12 cellular contexts compared by ENCODE assay signal in the genomic region with DNA sequence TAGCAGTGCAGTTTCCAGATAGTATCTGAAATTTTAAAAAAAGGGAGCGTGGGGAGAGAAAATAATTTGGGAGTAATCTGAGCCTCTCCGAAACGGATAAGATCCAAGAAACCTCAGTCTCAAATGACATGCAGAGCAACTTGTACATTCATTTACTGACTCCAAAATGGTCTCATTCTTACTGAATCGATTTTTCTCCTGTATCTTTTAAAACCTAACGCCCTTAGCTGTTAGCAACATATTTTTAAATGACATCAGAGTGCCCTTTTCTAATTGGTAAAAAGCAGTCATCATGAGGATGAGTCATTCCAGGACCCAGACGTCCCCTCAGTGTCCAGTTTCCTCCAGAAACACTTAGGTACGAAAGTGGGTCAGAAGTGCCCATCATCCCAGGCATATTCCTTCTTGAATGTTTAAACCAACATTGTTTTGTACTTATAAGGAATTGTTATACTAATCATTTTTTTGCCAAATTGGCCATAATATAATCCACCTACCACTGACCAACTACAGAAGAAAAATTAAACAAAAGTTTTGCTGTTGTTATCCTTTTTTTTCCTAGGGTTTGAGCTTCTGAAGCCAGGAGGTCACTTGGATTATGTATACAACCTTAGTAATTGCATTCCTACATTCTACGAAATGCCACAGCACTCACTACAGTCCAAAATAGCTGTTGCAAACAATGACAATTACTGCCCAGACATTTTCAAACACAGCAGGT.
DNase-seq lines count a peak whose midpoint lies in the region; ATAC-seq and TF ChIP-seq lines count a peak whose summit lies in the region.
"Had no signal": no experiment of that assay in that cellular context is flagged by ENCODE, and none has a peak within 500 bp of the region (broad histone marks: within the 10 kb centered on the region; RNA-seq: fewer than 3 reads in every experiment).

No MANE protein-coding gene starts in this region.

- peak overlapping the region; percentile 85 for H3K27ac Mint-ChIP-seq in nephron progenitor cell

- DNase-seq in AG08395 (ENCODE audit: low spot score) (peak; percentile 55), IMR-90 (peak; percentile 93), dedifferentiated amniotic fluid mesenchymal stem cell (ENCODE audit: extremely low spot score) (peak; percentile 43), nephron progenitor cell (no peak), epidermal melanocyte (ENCODE audit: insufficient read length, low spot score) (no peak)
- no peak for DNase-seq in activated CD8-positive, alpha-beta memory T cell treated with anti-CD3 and anti-CD28 coated beads, Interleukin-2, amount 50 U/mL, for 48 hours
- no peak for DNase-seq in activated T-cell treated with anti-CD3 and anti-CD28 coated beads, Interleukin-2, amount 50 U/mL, for 48 hours
- no peak for DNase-seq in stimulated activated naive CD4-positive, alpha-beta T cell treated with Interleukin-2 at 50 U/mL for 16 hours (lab: John Stamatoyannopoulos, UW)
- DNase-seq: activated CD4-positive, alpha-beta T cell treated with anti-CD3 and anti-CD28 coated beads, Interleukin-2, amount 50 U/mL, for 48 hours; activated naive CD4-positive, alpha-beta T cell; T1000 had no signal

- TF ChIP-seq RAD21 in IMR-90 (IDR thresholded peaks at IDR 0.05; ENCODE audit: low read length) = peak; percentile 29; the same call in 1 of the 2 replicates

- 0% methylated on average over 3 of the region's 8 CpGs; no CpG with 5 or more reads in 1 of the 2 experiments for WGBS in IMR-90 (ENCODE audit: extremely low coverage in 2 of 2, insufficient read length in 1 of 2), 2 experiments

- CTCF ChIA-PET in IMR-90 (lab: Yijun Ruan, JAX) = interaction anchor here (0.6 to 1.1 kb wide), 4 partner anchors 10 to 356 kb away, joined by 3 to 5 read pairs (median 4); no protein-coding TSS in a partner anchor

- H3K36me3 ChIP-seq in IMR-90 (ENCODE audit: control insufficient read depth, insufficient read depth, low read length) = no peaks in the 10 kb centered on the region
- H3K36me3 ChIP-seq: BLaER1 treated with 17β-estradiol and CSF1 and Interleukin-3, amounts not matched to agents 10 nM and 100 nM had no signal

- H3K27ac ChIP-seq in IMR-90 (ENCODE audit: insufficient read depth, low read length) = peak overlapping the region; percentile 90
- H3K27ac ChIP-seq: BLaER1 treated with 17β-estradiol and CSF1 and Interleukin-3, amounts not matched to agents 10 nM and 100 nM had no signal

- H3K56ac ChIP-seq in IMR-90 (ENCODE audit: extremely low read depth, insufficient read depth, low read length) = peak overlapping the region; percentile 98

- H3K18ac ChIP-seq in IMR-90 (ENCODE audit: low read depth, low read length) = peak overlapping the region; percentile 97; the same call in 1 of the 2 replicates

- peaks cover 8% of the 10 kb centered on the region for H3K9me1 ChIP-seq in IMR-90 (ENCODE audit: insufficient read depth, low read length)

- BruUV-seq in IMR-90 (replicated peaks; lab: Mats Ljungman, UMichigan) = no TSS peak

- peaks cover 33% of the 10 kb centered on the region for H3K4me1 Mint-ChIP-seq in nephron progenitor cell

- H3K14ac ChIP-seq in IMR-90 (replicated peaks; ENCODE audit: low read depth, low read length) = peak overlapping the region; percentile 84

- H3K9me3 ChIP-seq in IMR-90 (ENCODE audit: control insufficient read depth, insufficient read depth, low read length) = no peaks in the 10 kb centered on the region
- H3K9me3 ChIP-seq: BLaER1 treated with 17β-estradiol and CSF1 and Interleukin-3, amounts not matched to agents 10 nM and 100 nM had no signal

- POLR2A ChIA-PET in IMR-90 (lab: Charles Lee; ENCODE audit: unreplicated experiment) = interaction anchor here (1.0 to 1.3 kb wide), 2 partner anchors 15 to 168 kb away, joined by 3 to 5 read pairs; no protein-coding TSS in a partner anchor

- no peak overlapping the region for H3K4me3 ChIP-seq in IMR-90 (ENCODE audit: insufficient read depth, low read depth, low read length)
- H3K4me3 ChIP-seq: BLaER1 treated with 17β-estradiol and CSF1 and Interleukin-3, amounts not matched to agents 10 nM and 100 nM had no signal

- intact Hi-C loops in IMR-90 (cut with micrococcal nuclease) = loop anchor here (1.0 to 10.0 kb wide), 6 partner anchors 26 to 356 kb away; no protein-coding TSS in a partner anchor

- no peak overlapping the region for H3K4me3 Mint-ChIP-seq in nephron progenitor cell

- peak overlapping the region; percentile 95; the same call in 1 of the 2 replicates for H2BK20ac ChIP-seq in IMR-90 (ENCODE audit: low read depth, low read length)

- 0 out of 2 replicates have a peak, but pooled peaks have one; percentile 20 for TF ChIP-seq CTCF in IMR-90 (conservative IDR thresholded peaks at IDR 0.05; ENCODE audit: low read depth, low read length)
- TF ChIP-seq CTCF in nephron progenitor cell (IDR thresholded peaks at IDR 0.05) = no peak

- H2AK9ac ChIP-seq in IMR-90 (replicated peaks; ENCODE audit: low read depth, low read length, poor library complexity) = no peak overlapping the region

- no peaks in the 10 kb centered on the region for H4K20me1 ChIP-seq in IMR-90 (ENCODE audit: insufficient read depth, low read length)
- H4K20me1 ChIP-seq: BLaER1 treated with 17β-estradiol and CSF1 and Interleukin-3, amounts not matched to agents 10 nM and 100 nM had no signal

- no peak overlapping the region for H2AFZ ChIP-seq in IMR-90 (replicated peaks; ENCODE audit: low read length, poor library complexity)

- H4K91ac ChIP-seq in IMR-90 (ENCODE audit: insufficient read depth, low read depth, low read length) = peak overlapping the region; percentile 97

- 0 out of 2 replicates have a peak overlapping the region, but pooled peaks have one; percentile 11 for H2AK5ac ChIP-seq in IMR-90 (ENCODE audit: low read depth, low read length)

- no peaks in the 10 kb centered on the region; a peak in 1 of 4 replicates for H3K79me1 ChIP-seq in IMR-90 (ENCODE audit: low read depth in 1 of 2, low read length in 2 of 2)

- dilution Hi-C loops in IMR-90 (cut with HindIII; ENCODE audit: low sequenced_read_pairs, unreplicated experiment) = no loop called here

- peak overlapping the region; percentile 75 for H3K23ac ChIP-seq in IMR-90 (ENCODE audit: low read depth, low read length)

- H3K36me3 Mint-ChIP-seq in nephron progenitor cell (ENCODE audit: low read depth) = no peaks in the 10 kb centered on the region

- H2BK120ac ChIP-seq in IMR-90 (ENCODE audit: low read depth, low read length) = peak overlapping the region; percentile 96

- no peaks in the 10 kb centered on the region for H3K9me3 Mint-ChIP-seq in nephron progenitor cell

- H3K4me1 ChIP-seq in IMR-90 (ENCODE audit: control insufficient read depth, insufficient read depth, low read length) = peaks cover 19% of the 10 kb centered on the region

- TF ChIP-seq POLR2A in IMR-90 (IDR thresholded peaks at IDR 0.05; ENCODE audit: low read depth, low read length) = peak; percentile 62

- no peaks in the 10 kb centered on the region for H3K27me3 ChIP-seq in IMR-90 (ENCODE audit: control insufficient read depth, insufficient read depth, low read length)
- H3K27me3 ChIP-seq: BLaER1 treated with 17β-estradiol and CSF1 and Interleukin-3, amounts not matched to agents 10 nM and 100 nM had no signal

- in situ Hi-C loops in IMR-90 (cut with MboI; ENCODE audit: low sequenced_read_pairs) = no loop called here

- peak; percentile 75 for ATAC-seq in IMR-90 (ENCODE audit: low read depth)

- H3K4me2 ChIP-seq in IMR-90 (ENCODE audit: low read depth, low read length) = peak overlapping the region; percentile 74
- H3K4me2 ChIP-seq: BLaER1 treated with 17β-estradiol and CSF1 and Interleukin-3, amounts not matched to agents 10 nM and 100 nM had no signal

- H4K5ac ChIP-seq in IMR-90 (ENCODE audit: low read depth, low read length) = peak overlapping the region; percentile 92

- H3K4ac ChIP-seq in IMR-90 (ENCODE audit: low read depth, low read length) = peak overlapping the region; percentile 96

- H4K8ac ChIP-seq in IMR-90 (ENCODE audit: low read depth in 2 of 2, low read length in 2 of 2) = peak overlapping the region; percentile 81 to 96

- peak overlapping the region; percentile 88; the same call in 1 of the 2 replicates for H3K9ac ChIP-seq in IMR-90 (ENCODE audit: low read depth, low read length)
- H3K9ac ChIP-seq: BLaER1 treated with 17β-estradiol and CSF1 and Interleukin-3, amounts not matched to agents 10 nM and 100 nM had no signal

- H2BK15ac ChIP-seq in IMR-90 (ENCODE audit: low read depth, low read length) = peak overlapping the region; percentile 57; the same call in 2 of the 3 replicates

- peaks cover 3% of the 10 kb centered on the region for H3K27me3 Mint-ChIP-seq in nephron progenitor cell (ENCODE audit: low read depth, poor library complexity)

- H2BK5ac ChIP-seq in IMR-90 (ENCODE audit: low read depth, low read length, poor library complexity, severe bottlenecking) = peak overlapping the region; percentile 99

TF ChIP-seq in IMR-90, 13 proteins besides CTCF, POLR2A, EP300 and RAD21 (continues in another document):
- TF ChIP-seq, protein P1, sequence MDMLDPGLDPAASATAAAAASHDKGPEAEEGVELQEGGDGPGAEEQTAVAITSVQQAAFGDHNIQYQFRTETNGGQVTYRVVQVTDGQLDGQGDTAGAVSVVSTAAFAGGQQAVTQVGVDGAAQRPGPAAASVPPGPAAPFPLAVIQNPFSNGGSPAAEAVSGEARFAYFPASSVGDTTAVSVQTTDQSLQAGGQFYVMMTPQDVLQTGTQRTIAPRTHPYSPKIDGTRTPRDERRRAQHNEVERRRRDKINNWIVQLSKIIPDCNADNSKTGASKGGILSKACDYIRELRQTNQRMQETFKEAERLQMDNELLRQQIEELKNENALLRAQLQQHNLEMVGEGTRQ (IDR thresholded peaks at IDR 0.05; ENCODE audit: low read depth, low read length) = peak; percentile 37; the same call in 1 of the 2 replicates
- TF ChIP-seq RFX5 (IDR thresholded peaks at IDR 0.05; ENCODE audit: low read depth, low read length) = no peak
- peak; percentile 25; the same call in 1 of the 2 replicates for TF ChIP-seq MAZ (IDR thresholded peaks at IDR 0.05; ENCODE audit: borderline replicate concordance, low read depth, low read length)
- TF ChIP-seq CEBPB (IDR thresholded peaks at IDR 0.05; ENCODE audit: low read depth, low read length) = peak; percentile 47; the same call in 1 of the 2 replicates
- peak; percentile 8; the same call in 1 of the 2 replicates for TF ChIP-seq BHLHE40 (IDR thresholded peaks at IDR 0.05; ENCODE audit: low read depth, low read length)
- TF ChIP-seq FOS (IDR thresholded peaks at IDR 0.05; ENCODE audit: low read depth, low read length) = peak; percentile 80
- no peak for TF ChIP-seq RCOR1 (IDR thresholded peaks at IDR 0.05; ENCODE audit: insufficient replicate concordance, low read length)
- TF ChIP-seq MXI1 (IDR thresholded peaks at IDR 0.05; ENCODE audit: borderline replicate concordance, low read depth, low read length) = no peak
- no peak for TF ChIP-seq CHD1 (IDR thresholded peaks at IDR 0.05; ENCODE audit: low read depth, low read length)
- no peak for TF ChIP-seq NFE2L2 (IDR thresholded peaks at IDR 0.05; ENCODE audit: low read depth, low read length)
- no peak; the same call in 1 of the 2 replicates for TF ChIP-seq MAFK (IDR thresholded peaks at IDR 0.05; ENCODE audit: low read depth, low read length)
- TF ChIP-seq SMC3 (IDR thresholded peaks at IDR 0.05; ENCODE audit: low read depth, low read length) = peak; percentile 24; the same call in 1 of the 2 replicates

Comparison
In these comparisons a context has a peak if more than half of its experiments do, and no peak if none do; other contexts are left out.
1. DNase-seq: peak in AG08395 (single experiment), IMR-90 (single experiment) and dedifferentiated amniotic fluid mesenchymal stem cell (single experiment); none in nephron progenitor cell (single experiment), activated CD8-positive, alpha-beta memory T cell treated with anti-CD3 and anti-CD28 coated beads, Interleukin-2, amount 50 U/mL, for 48 hours (single experiment), activated T-cell treated with anti-CD3 and anti-CD28 coated beads, Interleukin-2, amount 50 U/mL, for 48 hours (0 of 2), stimulated activated naive CD4-positive, alpha-beta T cell treated with Interleukin-2 at 50 U/mL for 16 hours (single experiment) and epidermal melanocyte (single experiment).